ENCODE assay signal across 9 cellular contexts in genomic region chr19:1438933-1439358, GRCh38. TPM values are rescaled to one million over a fixed set of nuclear protein-coding genes. Genes with fewer than 3 reads are reported as not detected.
DNase-seq lines count a peak whose midpoint lies in the region; ATAC-seq, FAIRE-seq and TF ChIP-seq lines count a peak whose summit lies in the region.
"Had no signal": no experiment of that assay in that cellular context is flagged by ENCODE, and none has a peak within 500 bp of the region (broad histone marks: within the 10 kb centered on the region; RNA-seq: fewer than 3 reads in every experiment).

No MANE protein-coding gene starts in this region.

- no peak for TF ChIP-seq POLR2A in tibial nerve (IDR thresholded peaks at IDR 0.05)

- H3K27me3 Mint-ChIP-seq in activated T-cell treated with anti-CD3 and anti-CD28 coated beads, Interleukin-2, amount 50 U/mL, for 4 hours (ENCODE audit: low read depth), result no peaks in the 10 kb centered on the region
- no peaks in the 10 kb centered on the region for H3K27me3 Mint-ChIP-seq in activated naive CD8-positive, alpha-beta T cell

- no peak for TF ChIP-seq EP300 in tibial nerve (IDR thresholded peaks at IDR 0.05)

- H3K4me1 Mint-ChIP-seq in activated T-cell treated with anti-CD3 and anti-CD28 coated beads, Interleukin-2, amount 50 U/mL, for 4 hours (ENCODE audit: low read depth), result peaks cover 27% of the 10 kb centered on the region
- H3K4me1 Mint-ChIP-seq in activated naive CD8-positive, alpha-beta T cell (ENCODE audit: low read depth), result peaks cover 23% of the 10 kb centered on the region

- H3K36me3 ChIP-seq in liver (ENCODE audit: control insufficient read depth in 4 of 4, insufficient read depth in 3 of 4, low read depth in 1 of 4, low read length in 3 of 4) (peaks cover 11 to 36% (median 19%) of the 10 kb centered on the region in 4 donors), tibial nerve (peaks cover 13 to 62% (median 26%) of the 10 kb centered on the region in 3 donors)

- no peaks in the 10 kb centered on the region for H3K9me3 Mint-ChIP-seq in activated T-cell treated with anti-CD3 and anti-CD28 coated beads, Interleukin-2, amount 50 U/mL, for 4 hours
- no peaks in the 10 kb centered on the region for H3K9me3 Mint-ChIP-seq in activated naive CD8-positive, alpha-beta T cell (ENCODE audit: low read depth)

- peak; percentile 3 to 7 for ATAC-seq in activated T-cell treated with anti-CD3 and anti-CD28 coated beads, Interleukin-2, amount 50 U/mL, for 4 hours
- no peak for ATAC-seq in HG03280 (IDR thresholded peaks at IDR 0.05; ENCODE audit: unreplicated experiment)

- H3K27ac ChIP-seq in liver (ENCODE audit: low read depth in 1 of 2, low read length in 2 of 2) (no peak overlapping the region), tibial nerve (peak overlapping the region; percentile 63 to 93 (median 88))

- FAIRE-seq in urothelium cell line (lab: Jason Lieb, UNC), result no peak
- FAIRE-seq: TTC549 had no signal

- DNase-seq in activated T-cell treated with anti-CD3 and anti-CD28 coated beads, Interleukin-2, amount 50 U/mL, for 4 hours, result no peak
- DNase-seq in activated T-cell treated with anti-CD3 and anti-CD28 coated beads, Interleukin-2, amount 50 U/mL, for 1 hour, result no peak
- DNase-seq in tibial nerve (ENCODE audit: low spot score in 2 of 2) (no peak), iPS-NIHi7 (ENCODE audit: extremely low spot score) (no peak), urothelium cell line (ENCODE audit: low spot score) (no peak)

- no peak for TF ChIP-seq RAD21 in liver (IDR thresholded peaks at IDR 0.05)

- H3K4me1 ChIP-seq in liver (ENCODE audit: control insufficient read depth in 4 of 4, insufficient read depth in 4 of 4, low read length in 3 of 4) (peaks cover 7 to 18% (median 12%) of the 10 kb centered on the region in 4 donors), tibial nerve (peaks cover 0 to 28% (median 18%) of the 10 kb centered on the region in 4 donors)

- H3K4me3 ChIP-seq in liver (ENCODE audit: low read depth in 1 of 3, low read length in 3 of 3) (peak overlapping the region; percentile 60 to 96 (median 86)), tibial nerve (peak overlapping the region; percentile 74 to 99 (median 91))

- peak overlapping the region; percentile 87 to 91 for H3K9ac ChIP-seq in liver (ENCODE audit: low read depth in 1 of 2, low read length in 2 of 2)

- H3K9me3 ChIP-seq in liver (ENCODE audit: control insufficient read depth in 4 of 4, low read length in 3 of 4) (no peaks in the 10 kb centered on the region), tibial nerve (no peaks in the 10 kb centered on the region)

- no peaks in the 10 kb centered on the region for H3K27me3 ChIP-seq in liver (ENCODE audit: control insufficient read depth in 4 of 4, insufficient read depth in 4 of 4, low read length in 3 of 4)
- no peaks in the 10 kb centered on the region for H3K27me3 ChIP-seq in tibial nerve

- H3K36me3 Mint-ChIP-seq in activated T-cell treated with anti-CD3 and anti-CD28 coated beads, Interleukin-2, amount 50 U/mL, for 4 hours (ENCODE audit: insufficient read depth), result peaks cover 42% of the 10 kb centered on the region
- no peaks in the 10 kb centered on the region for H3K36me3 Mint-ChIP-seq in activated naive CD8-positive, alpha-beta T cell

- WGBS in liver, result under 1% methylated on average over 27 of the region's 27 CpGs
- WGBS in tibial nerve, 2 donors, result 0 to 5% methylated on average over 12 to 14 of the region's 27 CpGs

- H3K27ac Mint-ChIP-seq in activated naive CD8-positive, alpha-beta T cell, result peak overlapping the region; percentile 88

- H3K4me3 Mint-ChIP-seq in activated T-cell treated with anti-CD3 and anti-CD28 coated beads, Interleukin-2, amount 50 U/mL, for 4 hours, result peak overlapping the region; percentile 98
- peak overlapping the region; percentile 95 for H3K4me3 Mint-ChIP-seq in activated naive CD8-positive, alpha-beta T cell

- no peak for TF ChIP-seq CTCF in liver (IDR thresholded peaks at IDR 0.05; ENCODE audit: low read depth, low read length, missing input control)
- TF ChIP-seq CTCF in tibial nerve (IDR thresholded peaks at IDR 0.05), result no peak

TF ChIP-seq in liver, 16 proteins besides CTCF, POLR2A, EP300 and RAD21:
- TF ChIP-seq FOXA2 (IDR thresholded peaks at IDR 0.05), result no peak
- TF ChIP-seq MAX (IDR thresholded peaks at IDR 0.05), result no peak
- no peak for TF ChIP-seq TAF1 (conservative IDR thresholded peaks at IDR 0.05)
- TF ChIP-seq ZBTB33 (IDR thresholded peaks at IDR 0.05), result no peak
- TF ChIP-seq GABPA (IDR thresholded peaks at IDR 0.05 in 1 of 2, conservative IDR thresholded peaks at IDR 0.05 in 1 of 2), result no peak
- TF ChIP-seq SP1 (IDR thresholded peaks at IDR 0.05), result no peak
TF ChIP-seq in liver: peak in this region for 0.

RNA-seq across cellular contexts. Expression of gene RPS15, which starts 0.8 kb away (rescaled TPM):
- total RNA-seq in activated T-cell treated with anti-CD3 and anti-CD28 coated beads, Interleukin-2, amount 50 U/mL, for 4 hours, result 1,000 to 10,000 TPM; 2,317 to 2,484 (median 2,379) TPM
- total RNA-seq in liver (100 to 1,000 TPM; 296 to 408 TPM), tibial nerve (1,000 to 10,000 TPM; 4,239 to 4,988 (median 4,337) TPM)
- 100 to 1,000 TPM; 420 to 954 TPM for polyA plus RNA-seq in liver

RNA-seq across cellular contexts. Expression of gene APC2, which starts 11.0 kb away (rescaled TPM):
- under 1 TPM; 0.13 to 0.45 (median 0.16) TPM for total RNA-seq in activated T-cell treated with anti-CD3 and anti-CD28 coated beads, Interleukin-2, amount 50 U/mL, for 4 hours
- under 1 TPM; under 0.01 to 0.05 TPM for total RNA-seq in liver
- under 1 TPM; 0.01 to 0.06 TPM for polyA plus RNA-seq in liver
- 10 to 100 TPM in 1 of 4 donors, 1 to 10 TPM in 3; 1.7 to 10.2 (median 4.2) TPM for total RNA-seq in tibial nerve

RNA-seq across cellular contexts. Expression of gene DAZAP1, which starts 31.6 kb away (rescaled TPM):
- total RNA-seq in activated T-cell treated with anti-CD3 and anti-CD28 coated beads, Interleukin-2, amount 50 U/mL, for 4 hours, result 100 to 1,000 TPM; 296 to 322 (median 303) TPM
- total RNA-seq in liver (10 to 100 TPM; 30.0 to 45.0 TPM), tibial nerve (10 to 100 TPM; 34.3 to 68.4 (median 61.0) TPM)
- 10 to 100 TPM in 1 of 2 donors, 1 to 10 TPM in 1; 5.4 to 29.4 TPM for polyA plus RNA-seq in liver

RNA-seq across cellular contexts. Expression of gene GAMT, which starts 37.6 kb away (rescaled TPM):
- total RNA-seq in activated T-cell treated with anti-CD3 and anti-CD28 coated beads, Interleukin-2, amount 50 U/mL, for 4 hours, result 10 to 100 TPM; 16.0 to 25.9 (median 23.1) TPM
- total RNA-seq in liver, result 100 to 1,000 TPM in 1 of 2 donors, 10 to 100 TPM in 1; 76.2 to 181 TPM
- polyA plus RNA-seq in liver, result 100 to 1,000 TPM; 367 to 394 TPM
- 100 to 1,000 TPM in 2 of 4 donors, 10 to 100 TPM in 2; 43.8 to 120 (median 94.4) TPM for total RNA-seq in tibial nerve

RNA-seq across cellular contexts. Expression of gene C19orf25, which starts 40.1 kb away (rescaled TPM):
- 10 to 100 TPM; 31.0 to 32.1 (median 32.0) TPM for total RNA-seq in activated T-cell treated with anti-CD3 and anti-CD28 coated beads, Interleukin-2, amount 50 U/mL, for 4 hours
- total RNA-seq in liver (10 to 100 TPM; 17.3 to 19.8 TPM), tibial nerve (10 to 100 TPM; 22.4 to 47.4 (median 33.8) TPM)
- 10 to 100 TPM; 15.1 to 19.8 TPM for polyA plus RNA-seq in liver

Comparison
In these comparisons a context has a peak if more than half of its experiments do, and no peak if none do; other contexts are left out.
1. H3K27ac ChIP-seq: peak in tibial nerve (4 of 4); none in liver (0 of 2).
2. RNA of gene RPS15, which starts 0.8 kb away (total RNA-seq): 4,239 to 4,988 TPM in tibial nerve and 2,317 to 2,484 TPM in activated T-cell treated with anti-CD3 and anti-CD28 coated beads, Interleukin-2, amount 50 U/mL, for 4 hours; 296 to 408 TPM in liver; every median in the first group is over 4 times any median in the second.
3. RNA of gene DAZAP1, which starts 31.6 kb away (total RNA-seq): 296 to 322 TPM in activated T-cell treated with anti-CD3 and anti-CD28 coated beads, Interleukin-2, amount 50 U/mL, for 4 hours; 34.3 to 68.4 TPM in tibial nerve and 30.0 to 45.0 TPM in liver; every median in the first group is over 4 times any median in the second.